Comparison of ENCODE assay signal across 7 cellular contexts in the genomic region with DNA sequence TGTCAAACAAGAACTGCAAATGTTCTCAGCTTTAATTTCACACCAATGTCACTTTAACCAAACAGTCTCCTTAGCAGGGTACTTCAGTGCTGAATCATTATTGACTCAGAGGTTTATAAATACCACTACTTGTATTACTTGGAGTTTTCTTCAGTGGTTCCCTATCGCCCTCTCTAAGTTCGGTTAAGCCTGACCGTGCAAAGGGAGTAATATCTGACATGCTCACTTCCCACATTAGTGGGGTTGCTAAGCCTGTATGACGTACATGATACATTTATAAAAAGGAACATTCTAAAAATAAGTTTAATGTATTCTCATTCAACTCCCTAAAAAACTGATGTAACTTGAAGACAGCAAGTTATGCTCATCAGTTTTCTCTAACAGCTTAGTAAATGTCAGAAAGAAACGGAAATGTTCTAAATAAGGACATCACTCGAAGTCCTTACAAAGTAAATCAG.
DNase-seq lines count a peak whose midpoint lies in the region; ATAC-seq and TF ChIP-seq lines count a peak whose summit lies in the region.

No MANE protein-coding gene starts in this region.

- H3K4me1 ChIP-seq in upper lobe of left lung, result no peaks in the 10 kb centered on the region

- H3K9me3 ChIP-seq in upper lobe of left lung, result no peaks in the 10 kb centered on the region

- no peaks in the 10 kb centered on the region for H3K36me3 ChIP-seq in upper lobe of left lung

- TF ChIP-seq CTCF in fibroblast of the aortic adventitia (IDR thresholded peaks at IDR 0.05; ENCODE audit: insufficient read depth, low read length) (no peak), upper lobe of left lung (IDR thresholded peaks at IDR 0.05) (no peak)

- no peaks in the 10 kb centered on the region for H3K27me3 ChIP-seq in upper lobe of left lung

- TF ChIP-seq POLR2A in upper lobe of left lung (IDR thresholded peaks at IDR 0.05), result no peak

- no peak overlapping the region for H3K27ac ChIP-seq in upper lobe of left lung

- ATAC-seq in GM18520 (IDR thresholded peaks at IDR 0.05; ENCODE audit: unreplicated experiment) (peak; percentile 96), HG02610 (IDR thresholded peaks at IDR 0.05; ENCODE audit: unreplicated experiment) (peak; percentile 98), upper lobe of left lung (ENCODE audit: low FRiP score in 2 of 2) (peak; percentile 83 to 86)

- WGBS in upper lobe of left lung, 2 donors, result 37 to 46% methylated on average over 6 of the region's 6 CpGs

- H3K4me3 ChIP-seq in fibroblast of the aortic adventitia (ENCODE audit: low read depth, low read length) (no peak overlapping the region), upper lobe of left lung (no peak overlapping the region)

- DNase-seq in NCI-H226 (peak; percentile 17), fibroblast of the aortic adventitia (ENCODE audit: low read depth) (peak; percentile 96), upper lobe of left lung (peak in 1 of 2 donors; percentile 23), NCI-H2196 (lab: John Stamatoyannopoulos, UW; ENCODE audit: unreplicated experiment) (no peak), NCI-H2196 treated with DMSO at 0.1 percent for 48 hours (lab: John Stamatoyannopoulos, UW; ENCODE audit: unreplicated experiment) (no peak)

- TF ChIP-seq EP300 in upper lobe of left lung (IDR thresholded peaks at IDR 0.05), result peak in 1 of 4 donors; percentile 70

Comparison
In these comparisons a context has a peak if more than half of its experiments do, and no peak if none do; other contexts are left out.
1. DNase-seq: peak in NCI-H226 (single experiment) and fibroblast of the aortic adventitia (single experiment); none in NCI-H2196 (single experiment) and NCI-H2196 treated with DMSO at 0.1 percent for 48 hours (single experiment).
2. Peak in every context shown above with its lines, with median percentiles within 50 percentile points of each other: ATAC-seq.